Comparison of ENCODE assay signal across 11 cellular contexts in the genomic region with DNA sequence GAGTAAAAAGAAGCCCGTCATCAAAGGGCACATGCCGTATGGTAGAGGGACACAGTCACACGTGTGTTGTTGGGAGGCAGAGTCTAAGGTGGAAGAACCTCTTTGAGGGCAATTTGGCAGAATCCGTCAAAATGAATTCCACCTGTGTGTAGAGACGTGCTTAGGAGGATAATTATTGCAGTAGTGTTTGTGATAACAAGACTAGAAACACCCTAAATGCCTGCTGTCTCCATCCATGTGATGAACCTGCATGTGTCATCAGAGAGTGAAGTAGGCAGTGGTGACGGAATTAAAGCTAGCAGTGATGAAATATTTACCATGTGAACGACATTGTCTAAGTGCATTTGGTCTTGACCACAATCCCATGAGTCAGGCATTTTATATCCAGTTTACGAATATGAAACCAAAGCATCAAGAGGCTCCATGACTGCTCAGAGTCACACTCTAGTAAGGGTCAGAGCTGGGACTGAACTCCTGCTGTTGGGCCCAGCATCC.
DNase-seq lines count a peak whose midpoint lies in the region; ATAC-seq, FAIRE-seq and TF ChIP-seq lines count a peak whose summit lies in the region.
"Had no signal": no experiment of that assay in that cellular context is flagged by ENCODE, and none has a peak within 500 bp of the region (broad histone marks: within the 10 kb centered on the region; RNA-seq: fewer than 3 reads in every experiment).

No MANE protein-coding gene starts in this region.

- no peaks in the 10 kb centered on the region for H4K20me1 ChIP-seq in IMR-90 (ENCODE audit: insufficient read depth, low read length)
- H4K20me1 ChIP-seq in HepG2 (ENCODE audit: insufficient read depth, low read length): no peaks in the 10 kb centered on the region

- dilution Hi-C loops in IMR-90 (cut with HindIII; ENCODE audit: low sequenced_read_pairs, unreplicated experiment): no loop called here

- H2AK5ac ChIP-seq in IMR-90 (ENCODE audit: low read depth, low read length): peak overlapping the region; percentile 20; the same call in 1 of the 2 replicates

- H3K27me3 ChIP-seq in IMR-90 (ENCODE audit: control insufficient read depth, insufficient read depth, low read length): no peaks in the 10 kb centered on the region
- H3K27me3 ChIP-seq in adrenal gland: no peaks in the 10 kb centered on the region
- no peaks in the 10 kb centered on the region for H3K27me3 ChIP-seq in HepG2 (ENCODE audit: control insufficient read depth in 1 of 2, insufficient read depth in 2 of 2, low read length in 2 of 2)

- 72% methylated on average over 4 of the region's 8 CpGs; no CpG with 5 or more reads in 1 of the 2 experiments for WGBS in IMR-90 (ENCODE audit: extremely low coverage in 2 of 2, insufficient read length in 1 of 2), 2 experiments
- 88 to 96% (median 90%) methylated on average over 8 of the region's 8 CpGs for WGBS in adrenal gland, 4 donors
- WGBS in HepG2 (ENCODE audit: low lambda C conversion rate): 46% methylated on average over 6 of the region's 8 CpGs

- no peak overlapping the region for H3K4ac ChIP-seq in IMR-90 (ENCODE audit: low read depth, low read length)

- DNase-seq in AML-193 (lab: John Stamatoyannopoulos, UW): peak; percentile 37 to 46
- peak; percentile 93 for DNase-seq in IMR-90
- DNase-seq in adrenal gland: no peak
- DNase-seq in HepG2 (ENCODE audit: low spot score): no peak
- DNase-seq in COR-L47 (lab: John Stamatoyannopoulos, UW): no peak
- DNase-seq in effector CD4-positive, alpha-beta T cell: no peak
- DNase-seq in NCI-H748 treated with DMSO at 0.1 percent for 48 hours (lab: John Stamatoyannopoulos, UW): no peak
- DNase-seq: Calu3; naive thymus-derived CD8-positive, alpha-beta T cell had no signal

- no peak for TF ChIP-seq RAD21 in IMR-90 (IDR thresholded peaks at IDR 0.05; ENCODE audit: low read length)
- no peak for TF ChIP-seq RAD21 in HepG2 (CRISPR knock-in tag; IDR thresholded peaks at IDR 0.05)

- H3K18ac ChIP-seq in IMR-90 (ENCODE audit: low read depth, low read length): no peak overlapping the region

- H4K8ac ChIP-seq in IMR-90 (ENCODE audit: low read depth in 2 of 2, low read length in 2 of 2): no peak overlapping the region; a peak in 1 of 4 replicates

- no TSS peak for BruUV-seq in IMR-90 (replicated peaks; lab: Mats Ljungman, UMichigan)
- BruUV-seq in HepG2 (replicated peaks; lab: Mats Ljungman, UMichigan): no TSS peak

- H3K4me3 ChIP-seq in IMR-90 (ENCODE audit: insufficient read depth, low read depth, low read length) (no peak overlapping the region), adrenal gland (no peak overlapping the region), HepG2 (replicated peaks in 1 of 3; ENCODE audit: insufficient read depth in 1 of 3, low read depth in 2 of 3, low read length in 3 of 3) (no peak overlapping the region)
- H3K4me3 ChIP-seq: thoracic aorta had no signal

- peak overlapping the region; percentile 23; the same call in 1 of the 2 replicates for H2BK20ac ChIP-seq in IMR-90 (ENCODE audit: low read depth, low read length)

- H3K9ac ChIP-seq in IMR-90 (ENCODE audit: low read depth, low read length) (no peak overlapping the region), HepG2 (ENCODE audit: insufficient read depth, low read depth, low read length) (no peak overlapping the region)

- TF ChIP-seq POLR2A in IMR-90 (IDR thresholded peaks at IDR 0.05; ENCODE audit: low read depth, low read length) (no peak), adrenal gland (IDR thresholded peaks at IDR 0.05) (no peak), HepG2 (IDR thresholded peaks at IDR 0.05; ENCODE audit: insufficient read depth in 1 of 2, low read depth in 2 of 2, low read length in 2 of 2) (no peak)

- H3K4me2 ChIP-seq in IMR-90 (ENCODE audit: low read depth, low read length) (no peak overlapping the region), HepG2 (ENCODE audit: low read depth, low read length) (no peak overlapping the region)

- H2BK5ac ChIP-seq in IMR-90 (ENCODE audit: low read depth, low read length, poor library complexity, severe bottlenecking): no peak overlapping the region

- H3K9me3 ChIP-seq in IMR-90 (ENCODE audit: control insufficient read depth, insufficient read depth, low read length): no peaks in the 10 kb centered on the region
- no peaks in the 10 kb centered on the region for H3K9me3 ChIP-seq in adrenal gland (replicated peaks in 1 of 3)
- no peaks in the 10 kb centered on the region for H3K9me3 ChIP-seq in HepG2 (ENCODE audit: low read length)
- H3K9me3 ChIP-seq: thoracic aorta had no signal

- no peak overlapping the region for H3K56ac ChIP-seq in IMR-90 (ENCODE audit: extremely low read depth, insufficient read depth, low read length)

- no peaks in the 10 kb centered on the region for H3K79me2 ChIP-seq in HepG2 (ENCODE audit: insufficient read depth, low read length)

- intact Hi-C loops in IMR-90 (cut with micrococcal nuclease): no loop called here
- intact Hi-C loops in adrenal gland (cut with DNase I): no loop called here
- intact Hi-C loops in HepG2 (cut with micrococcal nuclease; ENCODE audit: unreplicated experiment): no loop called here

- POLR2A ChIA-PET in IMR-90 (lab: Charles Lee; ENCODE audit: unreplicated experiment): no interaction called here
- POLR2A ChIA-PET in HepG2 (lab: Yijun Ruan, JAX): no interaction called here

- peak; percentile 78 for ATAC-seq in IMR-90 (ENCODE audit: low read depth)
- ATAC-seq in HepG2: no peak
- no peak for ATAC-seq in GM21723 (IDR thresholded peaks at IDR 0.05; ENCODE audit: unreplicated experiment)
- ATAC-seq: naive thymus-derived CD8-positive, alpha-beta T cell had no signal

- no peak overlapping the region for H4K91ac ChIP-seq in IMR-90 (ENCODE audit: insufficient read depth, low read depth, low read length)

- TF ChIP-seq EP300 in HepG2 (IDR thresholded peaks at IDR 0.05; ENCODE audit: low read depth in 2 of 2, low read length in 2 of 2) (no peak), HepG2 (CRISPR knock-in tag; IDR thresholded peaks at IDR 0.05; ENCODE audit: borderline replicate concordance) (no peak)

- H2AFZ ChIP-seq in IMR-90 (replicated peaks; ENCODE audit: low read length, poor library complexity): peak overlapping the region; percentile 44
- no peak overlapping the region for H2AFZ ChIP-seq in HepG2 (ENCODE audit: low read length)

- 0 out of 2 replicates have a peak, but pooled peaks cover 3% of the 10 kb centered on the region for H3K9me1 ChIP-seq in IMR-90 (ENCODE audit: insufficient read depth, low read length)

- CTCF ChIA-PET in IMR-90 (lab: Yijun Ruan, JAX): no interaction called here
- CTCF ChIA-PET in HepG2 (lab: Yijun Ruan, JAX; ENCODE audit: low intra/inter-chr PET ratio, low total read pairs): no interaction called here

- no peak overlapping the region for H2BK15ac ChIP-seq in IMR-90 (ENCODE audit: low read depth, low read length)

- no peak overlapping the region; the same call in 1 of the 2 replicates for H3K14ac ChIP-seq in IMR-90 (replicated peaks; ENCODE audit: low read depth, low read length)

- no peak for FAIRE-seq in HepG2 (lab: Jason Lieb, UNC)

- no peak overlapping the region for H3K23ac ChIP-seq in IMR-90 (ENCODE audit: low read depth, low read length)

- no peak overlapping the region for H4K5ac ChIP-seq in IMR-90 (ENCODE audit: low read depth, low read length)

- H3K36me3 ChIP-seq in IMR-90 (ENCODE audit: control insufficient read depth, insufficient read depth, low read length) (no peaks in the 10 kb centered on the region), adrenal gland (replicated peaks in 1 of 2) (no peaks in the 10 kb centered on the region), HepG2 (replicated peaks in 1 of 2; ENCODE audit: control insufficient read depth in 1 of 2, insufficient read depth in 2 of 2, low read length in 2 of 2) (no peaks in the 10 kb centered on the region)
- H3K36me3 ChIP-seq: thoracic aorta had no signal

- no peak overlapping the region for H2BK120ac ChIP-seq in IMR-90 (ENCODE audit: low read depth, low read length)

- 0 out of 2 replicates have a peak, but pooled peaks cover 3% of the 10 kb centered on the region for H3K4me1 ChIP-seq in IMR-90 (ENCODE audit: control insufficient read depth, insufficient read depth, low read length)
- H3K4me1 ChIP-seq in adrenal gland (replicated peaks in 1 of 2): peaks cover 21 to 29% of the 10 kb centered on the region in 2 donors
- H3K4me1 ChIP-seq in HepG2 (ENCODE audit: insufficient read depth, low read length): peaks cover 11% of the 10 kb centered on the region

- H3K79me1 ChIP-seq in IMR-90 (ENCODE audit: low read depth in 1 of 2, low read length in 2 of 2): no peaks in the 10 kb centered on the region

- H3K27ac ChIP-seq in IMR-90 (ENCODE audit: insufficient read depth, low read length) (no peak overlapping the region), adrenal gland (peak overlapping the region in 3 of 5 donors; percentile 29 to 82 (median 76)), HepG2 (ENCODE audit: extremely low read length, insufficient read depth, low read length) (no peak overlapping the region)
- H3K27ac ChIP-seq: thoracic aorta had no signal

- no peak for TF ChIP-seq CTCF in IMR-90 (conservative IDR thresholded peaks at IDR 0.05; ENCODE audit: low read depth, low read length)
- TF ChIP-seq CTCF in adrenal gland (IDR thresholded peaks at IDR 0.05): no peak
- no peak for TF ChIP-seq CTCF in HepG2 (CRISPR knock-in tag; IDR thresholded peaks at IDR 0.05)

- peak overlapping the region; percentile 28 for H2AK9ac ChIP-seq in IMR-90 (replicated peaks; ENCODE audit: low read depth, low read length, poor library complexity)

- in situ Hi-C loops in IMR-90 (cut with MboI; ENCODE audit: low sequenced_read_pairs) (no loop called here), HepG2 (cut with HindIII; ENCODE audit: extremely low pct_ligation_motif_present, low pct_unique_long_range_greater_than_20kb) (no loop called here)

TF ChIP-seq in IMR-90, 13 proteins besides CTCF, POLR2A, EP300 and RAD21:
- TF ChIP-seq CEBPB (IDR thresholded peaks at IDR 0.05; ENCODE audit: low read depth, low read length) (peak; percentile 85), RFX5 (IDR thresholded peaks at IDR 0.05; ENCODE audit: low read depth, low read length) (no peak), BHLHE40 (IDR thresholded peaks at IDR 0.05; ENCODE audit: low read depth, low read length) (no peak), NFE2L2 (IDR thresholded peaks at IDR 0.05; ENCODE audit: low read depth, low read length) (no peak), MAFK (IDR thresholded peaks at IDR 0.05; ENCODE audit: low read depth, low read length) (0 out of 2 replicates have a peak, but pooled peaks have one; percentile 28)
TF ChIP-seq in IMR-90: peak in this region for 2.

TF ChIP-seq in HepG2, 621 proteins besides CTCF, POLR2A, EP300 and RAD21 (continues in another document):
- TF ChIP-seq ZBTB21 (CRISPR knock-in tag; IDR thresholded peaks at IDR 0.05): 0 out of 2 replicates have a peak, but pooled peaks have one; percentile 34
- TF ChIP-seq SMAD3 (CRISPR knock-in tag; IDR thresholded peaks at IDR 0.05): no peak

Comparison
In these comparisons a context has a peak if more than half of its experiments do, and no peak if none do; other contexts are left out.
1. DNase-seq: peak in AML-193 (2 of 2) and IMR-90 (single experiment); none in adrenal gland (0 of 7), HepG2 (single experiment), COR-L47 (single experiment), effector CD4-positive, alpha-beta T cell (single experiment) and NCI-H748 treated with DMSO at 0.1 percent for 48 hours (single experiment).
2. H3K27ac ChIP-seq: peak in adrenal gland (3 of 5); none in IMR-90 (single experiment) and HepG2 (single experiment).